16 cellular contexts compared by ENCODE assay signal in genomic region chr9:106953166-106953565, GRCh38.
DNase-seq lines count a peak whose midpoint lies in the region; ATAC-seq and TF ChIP-seq lines count a peak whose summit lies in the region.
"Had no signal": no experiment of that assay in that cellular context is flagged by ENCODE, and none has a peak within 500 bp of the region (broad histone marks: within the 10 kb centered on the region; RNA-seq: fewer than 3 reads in every experiment).

No MANE protein-coding gene starts in this region.

- no peaks in the 10 kb centered on the region for H3K79me2 ChIP-seq in fibroblast of lung (ENCODE audit: control insufficient read depth, insufficient read depth, low read length)

- TF ChIP-seq CTCF in fibroblast of lung (conservative IDR thresholded peaks at IDR 0.05 in 1 of 2, IDR thresholded peaks at IDR 0.05 in 1 of 2; ENCODE audit: low read depth in 1 of 2, low read length in 2 of 2) (no peak), retinal pigment epithelial cell (conservative IDR thresholded peaks at IDR 0.05; ENCODE audit: low read depth, low read length) (no peak)

- H3K4me3 ChIP-seq in fibroblast of lung (replicated peaks in 1 of 4; ENCODE audit: control extremely low read depth in 1 of 4, insufficient read depth in 1 of 4, low read depth in 3 of 4, low read length in 4 of 4) (no peak overlapping the region), retinal pigment epithelial cell (ENCODE audit: low read length) (no peak overlapping the region)
- H3K4me3 ChIP-seq: gastroesophageal sphincter had no signal

- H3K27ac ChIP-seq in fibroblast of lung (ENCODE audit: insufficient read depth, low read length): no peak overlapping the region
- H3K27ac ChIP-seq: gastroesophageal sphincter had no signal

- H3K4me1 ChIP-seq in fibroblast of lung (ENCODE audit: control insufficient read depth, extremely low read depth, insufficient read depth, low read length): peaks cover 2% of the 10 kb centered on the region

- H3K9me3 ChIP-seq in fibroblast of lung (ENCODE audit: control insufficient read depth, insufficient read depth, low read depth, low read length): no peaks in the 10 kb centered on the region
- H3K9me3 ChIP-seq: gastroesophageal sphincter had no signal

- no peaks in the 10 kb centered on the region for H3K36me3 ChIP-seq in fibroblast of lung (ENCODE audit: control insufficient read depth, insufficient read depth, low read length)

- peak; percentile 22 for DNase-seq in GM03348 (ENCODE audit: low spot score)
- peak; percentile 64 for DNase-seq in RKO (ENCODE audit: low spot score)
- peak; percentile 59 to 88 for DNase-seq in fibroblast of lung (ENCODE audit: low read depth in 2 of 2)
- DNase-seq in retinal pigment epithelial cell (ENCODE audit: low read depth): peak; percentile 54
- DNase-seq in activated T-cell treated with anti-CD3 and anti-CD28 coated beads for 4 hours: no peak
- no peak for DNase-seq in NCI-H1694 treated with DMSO at 0.1 percent for 48 hours (lab: John Stamatoyannopoulos, UW)
- no peak for DNase-seq in DMS153 treated with DMSO at 0.1 percent for 48 hours (lab: John Stamatoyannopoulos, UW; ENCODE audit: unreplicated experiment)
- DNase-seq: activated CD4-positive, alpha-beta T cell treated with anti-CD3 and anti-CD28 coated beads for 4 hours; anterior cingulate cortex; H9; islet precursor cell; naive B cell; NCI-H345; T-helper 17 cell had no signal

- no peak for ATAC-seq in HG03135 (IDR thresholded peaks at IDR 0.05; ENCODE audit: unreplicated experiment)
- ATAC-seq: gastroesophageal sphincter, T-helper 17 cell had no signal

- H3K9ac ChIP-seq in fibroblast of lung (ENCODE audit: insufficient read depth, low read length): no peak overlapping the region

- no peaks in the 10 kb centered on the region for H3K27me3 ChIP-seq in fibroblast of lung (ENCODE audit: control insufficient read depth, insufficient read depth, low read length)
- H3K27me3 ChIP-seq: gastroesophageal sphincter had no signal

- no peak overlapping the region for H3K4me2 ChIP-seq in fibroblast of lung (ENCODE audit: extremely low read depth, insufficient read depth, low read length)

- H4K20me1 ChIP-seq in fibroblast of lung (ENCODE audit: control insufficient read depth, extremely low read depth, insufficient read depth, low read length): no peaks in the 10 kb centered on the region

- no peak overlapping the region for H2AFZ ChIP-seq in fibroblast of lung (ENCODE audit: low read length)

Comparison
In these comparisons a context has a peak if more than half of its experiments do, and no peak if none do; other contexts are left out.
1. DNase-seq: peak in GM03348 (single experiment), RKO (single experiment), fibroblast of lung (2 of 2) and retinal pigment epithelial cell (single experiment); none in activated T-cell treated with anti-CD3 and anti-CD28 coated beads for 4 hours (single experiment), NCI-H1694 treated with DMSO at 0.1 percent for 48 hours (single experiment) and DMS153 treated with DMSO at 0.1 percent for 48 hours (single experiment).